ENCODE assay signal across 17 cellular contexts in the genomic region with DNA sequence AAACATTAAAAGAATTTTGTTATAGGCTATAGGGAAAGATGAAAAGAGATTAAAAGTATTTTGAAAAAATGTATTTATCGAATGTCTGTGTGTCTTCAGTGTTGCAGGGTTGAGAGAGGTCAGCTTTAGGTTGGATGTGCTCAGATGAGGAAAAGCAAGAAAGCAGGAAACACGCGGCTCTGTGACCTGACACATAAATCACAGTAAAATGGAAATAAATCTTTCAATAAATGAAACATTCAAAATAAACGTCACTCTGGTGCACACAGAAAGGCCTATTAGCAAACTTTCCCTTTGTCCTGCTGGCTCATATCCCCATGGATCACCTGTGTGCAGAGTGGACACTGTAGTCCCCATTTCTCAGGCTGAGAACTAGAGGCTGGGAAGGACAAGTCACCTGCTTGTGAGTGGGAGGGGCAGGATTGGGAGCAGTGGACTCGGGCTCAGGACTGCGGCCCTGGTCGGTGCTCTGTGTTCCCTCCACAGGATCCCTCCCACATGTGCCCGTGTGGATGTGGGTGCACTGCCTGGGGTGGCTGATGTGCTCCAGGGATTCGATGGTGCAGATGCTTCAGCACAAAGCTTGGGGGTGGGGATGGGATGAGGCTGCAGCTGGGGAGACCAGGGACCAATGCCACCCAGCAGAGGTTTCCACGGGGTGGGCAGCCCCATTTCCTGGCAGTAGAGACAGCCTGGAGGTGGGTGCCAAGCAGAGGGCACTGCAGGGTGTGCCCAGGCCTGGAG.
DNase-seq lines count a peak whose midpoint lies in the region; ATAC-seq lines count a peak whose summit lies in the region.
"Had no signal": no experiment of that assay in that cellular context is flagged by ENCODE, and none has a peak within 500 bp of the region (broad histone marks: within the 10 kb centered on the region; RNA-seq: fewer than 3 reads in every experiment).

No MANE protein-coding gene starts in this region.

- 100% methylated on average over 1 of the region's 10 CpGs; no CpG with 5 or more reads in 1 of the 2 donors for WGBS in neuronal stem cell (ENCODE audit: extremely low coverage in 2 of 2, insufficient read length in 2 of 2, insufficient replicate concordance in 1 of 2), 2 donors

- H3K27me3 ChIP-seq in BLaER1 (no peaks in the 10 kb centered on the region), neuronal stem cell (ENCODE audit: control insufficient read depth in 3 of 3, insufficient read depth in 3 of 3, low read depth in 1 of 3, low read length in 3 of 3) (peaks cover 0 to 3% (median 0%) of the 10 kb centered on the region in 3 experiments)
- no peaks in the 10 kb centered on the region for H3K27me3 ChIP-seq in CD4-positive, alpha-beta memory T cell (ENCODE audit: insufficient read depth, low read length)

- H3K27ac ChIP-seq in BLaER1 (peak overlapping the region; percentile 22; the same call in 1 of the 2 replicates), neuronal stem cell (replicated peaks; ENCODE audit: low read length) (no peak overlapping the region)
- H3K27ac ChIP-seq in CD4-positive, alpha-beta memory T cell (ENCODE audit: low read depth, low read length): no peak overlapping the region
- H3K27ac ChIP-seq: PC-9 had no signal

- no peaks in the 10 kb centered on the region for H3K27me3 Mint-ChIP-seq in CD4-positive, alpha-beta memory T cell
- no peaks in the 10 kb centered on the region for H3K27me3 Mint-ChIP-seq in central memory CD8-positive, alpha-beta T cell

- no peak overlapping the region for H3K18ac ChIP-seq in neuronal stem cell (ENCODE audit: low read length)

- H3K9ac ChIP-seq in BLaER1 (no peak overlapping the region), neuronal stem cell (ENCODE audit: low read depth, low read length, poor library complexity) (no peak overlapping the region)

- H3K4me2 ChIP-seq in BLaER1: peak overlapping the region; percentile 40
- H3K4me2 ChIP-seq in neuronal stem cell (ENCODE audit: insufficient read depth, low read length, poor library complexity, severe bottlenecking): no peak overlapping the region
- H3K4me2 ChIP-seq: PC-9 had no signal

- H3K4ac ChIP-seq in neuronal stem cell (ENCODE audit: low read length): no peak overlapping the region

- H3K4me1 Mint-ChIP-seq in CD4-positive, alpha-beta memory T cell: peaks cover 37 to 65% (median 51%) of the 10 kb centered on the region in 4 donors
- peaks cover 59% of the 10 kb centered on the region for H3K4me1 Mint-ChIP-seq in central memory CD8-positive, alpha-beta T cell

- H2AFZ ChIP-seq in neuronal stem cell (ENCODE audit: low read length): no peak overlapping the region
- H2AFZ ChIP-seq: PC-9 had no signal

- H3K9me3 ChIP-seq in BLaER1: peaks cover 12% of the 10 kb centered on the region
- no peaks in the 10 kb centered on the region for H3K9me3 ChIP-seq in CD4-positive, alpha-beta memory T cell (ENCODE audit: control insufficient read depth in 1 of 2, low read length in 2 of 2)
- no peaks in the 10 kb centered on the region for H3K9me3 ChIP-seq in neuronal stem cell (replicated peaks in 1 of 2; ENCODE audit: control insufficient read depth in 2 of 2, insufficient read depth in 1 of 2, low read depth in 1 of 2, low read length in 2 of 2)

- ATAC-seq in central memory CD8-positive, alpha-beta T cell (replicated peaks; ENCODE audit: extremely low read depth, poor library complexity, severe bottlenecking): no peak
- ATAC-seq: GM12878 had no signal

- H4K8ac ChIP-seq in neuronal stem cell (ENCODE audit: low read depth, low read length): no peak overlapping the region

- H3K79me1 ChIP-seq in neuronal stem cell (ENCODE audit: low read depth, low read length): no peaks in the 10 kb centered on the region

- intact Hi-C loops in CD4-positive, alpha-beta memory T cell (cut with micrococcal nuclease): no loop called here

- POLR2A ChIA-PET in CD4-positive, alpha-beta memory T cell (lab: Charles Lee; ENCODE audit: partially characterized antibody): interaction anchor here (1.2 to 7.7 kb wide), 8 partner anchors 7 to 57 kb away, joined by 3 to 127 read pairs (median 12); no protein-coding TSS in a partner anchor

- DNase-seq in CD4-positive, alpha-beta memory T cell: no peak
- no peak for DNase-seq in central memory CD8-positive, alpha-beta T cell (ENCODE audit: low spot score in 2 of 2)
- DNase-seq in neuronal stem cell (ENCODE audit: low spot score) (no peak), SIG-M5 treated with dmso at 0.1 percent for 504 hours (lab: John Stamatoyannopoulos, UW; ENCODE audit: unreplicated experiment) (no peak), NCI-H82 treated with DMSO at 0.1 percent for 48 hours (lab: John Stamatoyannopoulos, UW; ENCODE audit: unreplicated experiment) (no peak), SKM-1 treated with dmso at 0.1 percent for 144 hours (lab: John Stamatoyannopoulos, UW; ENCODE audit: unreplicated experiment) (no peak)
- DNase-seq: DND-41, GDM1, H7, NCI-H1048, NCI-H1436 treated with DMSO at 0.1 percent for 48 hours, NCI-H2029 treated with DMSO at 0.1 percent for 48 hours, NCI-H510A, NCI-H82, PC-9 had no signal

- peak overlapping the region in 6 of 8 donors; percentile 11 to 75 (median 37) for H3K4me3 Mint-ChIP-seq in CD4-positive, alpha-beta memory T cell
- H3K4me3 Mint-ChIP-seq in central memory CD8-positive, alpha-beta T cell: peak overlapping the region; percentile 70

- no peaks in the 10 kb centered on the region for H3K36me3 ChIP-seq in BLaER1
- H3K36me3 ChIP-seq in CD4-positive, alpha-beta memory T cell (ENCODE audit: insufficient read depth, low read length): no peaks in the 10 kb centered on the region
- no peaks in the 10 kb centered on the region for H3K36me3 ChIP-seq in neuronal stem cell (replicated peaks in 1 of 2; ENCODE audit: control insufficient read depth in 2 of 2, insufficient read depth in 2 of 2, low read length in 2 of 2)

- H4K20me1 ChIP-seq in BLaER1: no peaks in the 10 kb centered on the region

- H3K36me3 Mint-ChIP-seq in CD4-positive, alpha-beta memory T cell: peaks cover 0 to 3% of the 10 kb centered on the region in 2 donors
- no peaks in the 10 kb centered on the region for H3K36me3 Mint-ChIP-seq in central memory CD8-positive, alpha-beta T cell (ENCODE audit: insufficient read depth)

- H3K23ac ChIP-seq in neuronal stem cell (ENCODE audit: low read depth, low read length, poor library complexity): peak overlapping the region; percentile 40

- H4K91ac ChIP-seq in neuronal stem cell (ENCODE audit: low read depth, low read length, poor library complexity): no peak overlapping the region

- H3K4me3 ChIP-seq in BLaER1: no peak overlapping the region
- no peak overlapping the region for H3K4me3 ChIP-seq in CD4-positive, alpha-beta memory T cell (ENCODE audit: low read length in 2 of 2)
- no peak overlapping the region for H3K4me3 ChIP-seq in neuronal stem cell (ENCODE audit: low read length in 2 of 2)
- H3K4me3 ChIP-seq: GM12878, PC-9 had no signal

- H2BK12ac ChIP-seq in neuronal stem cell (ENCODE audit: low read length): no peak overlapping the region

- peaks cover 0 to 5% (median 0%) of the 10 kb centered on the region in 8 donors for H3K9me3 Mint-ChIP-seq in CD4-positive, alpha-beta memory T cell
- no peaks in the 10 kb centered on the region for H3K9me3 Mint-ChIP-seq in central memory CD8-positive, alpha-beta T cell

- no peak overlapping the region for H3K14ac ChIP-seq in neuronal stem cell (ENCODE audit: low read length)

- H3K27ac Mint-ChIP-seq in CD4-positive, alpha-beta memory T cell: peak overlapping the region; percentile 52 to 94 (median 91)
- H3K27ac Mint-ChIP-seq in central memory CD8-positive, alpha-beta T cell (ENCODE audit: low read depth): peak overlapping the region; percentile 93

- no peak overlapping the region for H2BK120ac ChIP-seq in neuronal stem cell (ENCODE audit: low read depth, low read length)

- no peak overlapping the region for H2BK15ac ChIP-seq in neuronal stem cell (ENCODE audit: low read length)

- peaks cover 41% of the 10 kb centered on the region for H3K4me1 ChIP-seq in BLaER1
- peaks cover 61% of the 10 kb centered on the region for H3K4me1 ChIP-seq in CD4-positive, alpha-beta memory T cell (ENCODE audit: insufficient read depth, low read length)
- H3K4me1 ChIP-seq in neuronal stem cell (ENCODE audit: control insufficient read depth in 2 of 2, insufficient read depth in 1 of 2, low read depth in 1 of 2, low read length in 2 of 2): no peaks in the 10 kb centered on the region

- H2AK5ac ChIP-seq in neuronal stem cell (ENCODE audit: low read depth, low read length): no peak overlapping the region

- peak overlapping the region; percentile 10 for H2BK5ac ChIP-seq in neuronal stem cell (ENCODE audit: low read length)

- CTCF ChIA-PET in CD4-positive, alpha-beta memory T cell (lab: Charles Lee; ENCODE audit: partially characterized antibody): interaction anchor here (1.2 to 9.4 kb wide), 9 partner anchors 16 to 92 kb away, joined by 3 to 172 read pairs (median 43); partner anchors contain the start of gene IGLL5
